ENCODE assay signal across 1 cellular context in genomic region chr20:25696384-25697131, GRCh38.
TF ChIP-seq lines count a peak whose summit lies in the region.

ZNF337 (minus strand) TSS chr20:25696853; CDS start chr20:25686417, 10,436 bp downstream.

TF ChIP-seq in K562, 482 proteins besides CTCF, POLR2A, EP300 and RAD21 (continued from another document and continues in another):
- TF ChIP-seq BCLAF1 (IDR thresholded peaks at IDR 0.05; ENCODE audit: borderline replicate concordance in 1 of 2, control insufficient read depth in 1 of 2, low read depth in 2 of 2, low read length in 1 of 2), result no peak
- TF ChIP-seq EGR1 (conservative IDR thresholded peaks at IDR 0.05), result no peak
- TF ChIP-seq ZNF551 (CRISPR knock-in tag; IDR thresholded peaks at IDR 0.05), result no peak
- TF ChIP-seq SUPT5H (IDR thresholded peaks at IDR 0.05), result peak; percentile 56
- TF ChIP-seq SRF (CRISPR knock-in tag; IDR thresholded peaks at IDR 0.05), result no peak
- TF ChIP-seq ZNF655 (CRISPR knock-in tag; IDR thresholded peaks at IDR 0.05), result no peak
- no peak for TF ChIP-seq ARID3A (IDR thresholded peaks at IDR 0.05; ENCODE audit: borderline replicate concordance, low read depth, low read length)
- TF ChIP-seq TAL1 (IDR thresholded peaks at IDR 0.05), result no peak
- no peak for TF ChIP-seq GATAD2B (IDR thresholded peaks at IDR 0.05; ENCODE audit: borderline replicate concordance)
- peak; percentile 60 for TF ChIP-seq MAX (CRISPR knock-in tag; IDR thresholded peaks at IDR 0.05)
- no peak for TF ChIP-seq ZZZ3 (IDR thresholded peaks at IDR 0.05)
- no peak for TF ChIP-seq RFX5 (IDR thresholded peaks at IDR 0.05; ENCODE audit: low read depth, low read length)
- TF ChIP-seq ZBED1 (IDR thresholded peaks at IDR 0.05), result no peak
- no peak for TF ChIP-seq CUX1 (CRISPR knock-in tag; IDR thresholded peaks at IDR 0.05)
- TF ChIP-seq CREB5 (CRISPR knock-in tag; IDR thresholded peaks at IDR 0.05), result no peak
- TF ChIP-seq FOXP1 (CRISPR knock-in tag; IDR thresholded peaks at IDR 0.05), result peak; percentile 32; the same call in 1 of the 2 replicates
- no peak for TF ChIP-seq FIP1L1 (IDR thresholded peaks at IDR 0.05; ENCODE audit: low read depth, low read length, poor library complexity, severe bottlenecking)
- TF ChIP-seq NEUROD1 (IDR thresholded peaks at IDR 0.05; ENCODE audit: borderline replicate concordance, low read depth, low read length, partially characterized antibody), result no peak
- TF ChIP-seq MAFK (IDR thresholded peaks at IDR 0.05; ENCODE audit: low read length), result no peak
- TF ChIP-seq POU5F1 (IDR thresholded peaks at IDR 0.05; ENCODE audit: borderline replicate concordance, low read depth, low read length, partially characterized antibody), result no peak
- TF ChIP-seq COPS2 (conservative IDR thresholded peaks at IDR 0.05), result no peak
- no peak for TF ChIP-seq HINFP (tag; conservative IDR thresholded peaks at IDR 0.05; ENCODE audit: low read depth)
- no peak for TF ChIP-seq PCBP2 (IDR thresholded peaks at IDR 0.05; ENCODE audit: low read depth, low read length, poor library complexity, severe bottlenecking)
- TF ChIP-seq ASH1L (IDR thresholded peaks at IDR 0.05; ENCODE audit: borderline replicate concordance, low read depth, partially characterized antibody), result no peak
- no peak for TF ChIP-seq ELK3 (CRISPR knock-in tag; IDR thresholded peaks at IDR 0.05)
- no peak for TF ChIP-seq CEBPZ (IDR thresholded peaks at IDR 0.05; ENCODE audit: borderline replicate concordance, low read depth, low read length)
- no peak for TF ChIP-seq ZNF584 (CRISPR knock-in tag; IDR thresholded peaks at IDR 0.05; ENCODE audit: low read depth)
- no peak for TF ChIP-seq HDAC8 (tag; IDR thresholded peaks at IDR 0.05)
- no peak for TF ChIP-seq LEF1 (IDR thresholded peaks at IDR 0.05)
